In genomic region chr13:113672002-113672651, GRCh38 we compare ENCODE assay signal across 19 cellular contexts. TPM values are rescaled to one million over a fixed set of nuclear protein-coding genes. Genes with fewer than 3 reads are reported as not detected.
DNase-seq lines count a peak whose midpoint lies in the region; ATAC-seq and TF ChIP-seq lines count a peak whose summit lies in the region.
"Had no signal": no experiment of that assay in that cellular context is flagged by ENCODE, and none has a peak within 500 bp of the region (broad histone marks: within the 10 kb centered on the region; RNA-seq: fewer than 3 reads in every experiment).

No MANE protein-coding gene starts in this region.

- peaks cover 3% of the 10 kb centered on the region for H3K9me3 Mint-ChIP-seq in activated CD4-positive, alpha-beta T cell treated with anti-CD3 and anti-CD28 coated beads, Interleukin-2, amount 10 ng/mL, durations not matched to agents 7 days and 5 days
- no peaks in the 10 kb centered on the region for H3K9me3 Mint-ChIP-seq in activated CD8-positive, alpha-beta T cell treated with anti-CD3 and anti-CD28 coated beads, Interleukin-2, amount 10 ng/mL, durations not matched to agents 7 days and 5 days (ENCODE audit: insufficient read depth)
- peaks cover 0 to 4% (median 0%) of the 10 kb centered on the region in 6 donors for H3K9me3 Mint-ChIP-seq in immature natural killer cell
- peaks cover 9% of the 10 kb centered on the region for H3K9me3 Mint-ChIP-seq in MCF 10A (ENCODE audit: unreplicated experiment)
- H3K9me3 Mint-ChIP-seq: CD8-positive, alpha-beta T cell had no signal

- H3K36me3 Mint-ChIP-seq in activated CD4-positive, alpha-beta T cell treated with anti-CD3 and anti-CD28 coated beads, Interleukin-2, amount 10 ng/mL, durations not matched to agents 7 days and 5 days (ENCODE audit: low read depth) = no peaks in the 10 kb centered on the region
- peaks cover 2% of the 10 kb centered on the region for H3K36me3 Mint-ChIP-seq in activated CD8-positive, alpha-beta T cell treated with anti-CD3 and anti-CD28 coated beads, Interleukin-2, amount 10 ng/mL, durations not matched to agents 7 days and 5 days (ENCODE audit: low read depth)
- H3K36me3 Mint-ChIP-seq in immature natural killer cell (no peaks in the 10 kb centered on the region), MCF 10A (ENCODE audit: insufficient read depth, unreplicated experiment) (peaks cover 6% of the 10 kb centered on the region)
- H3K36me3 Mint-ChIP-seq: CD8-positive, alpha-beta T cell had no signal

- intact Hi-C loops in sciatic nerve (cut with DNase I) = no loop called here
- intact Hi-C loops in MCF 10A (cut with micrococcal nuclease) = no loop called here

- H3K27ac ChIP-seq in substantia nigra (ENCODE audit: low read depth, low read length, poor library complexity, severe bottlenecking) = no peak overlapping the region

- H3K27me3 Mint-ChIP-seq in activated CD4-positive, alpha-beta T cell treated with anti-CD3 and anti-CD28 coated beads, Interleukin-2, amount 10 ng/mL, durations not matched to agents 7 days and 5 days = no peaks in the 10 kb centered on the region
- H3K27me3 Mint-ChIP-seq in activated CD8-positive, alpha-beta T cell treated with anti-CD3 and anti-CD28 coated beads, Interleukin-2, amount 10 ng/mL, durations not matched to agents 7 days and 5 days (ENCODE audit: low read depth) = peaks cover 2% of the 10 kb centered on the region
- H3K27me3 Mint-ChIP-seq in immature natural killer cell (ENCODE audit: low read depth in 3 of 3) = peaks cover 4 to 7% (median 6%) of the 10 kb centered on the region in 3 donors
- H3K27me3 Mint-ChIP-seq in MCF 10A (ENCODE audit: insufficient read depth, unreplicated experiment) = no peaks in the 10 kb centered on the region

- no peak overlapping the region for H3K4me3 Mint-ChIP-seq in activated CD4-positive, alpha-beta T cell treated with anti-CD3 and anti-CD28 coated beads, Interleukin-2, amount 10 ng/mL, durations not matched to agents 7 days and 5 days
- H3K4me3 Mint-ChIP-seq in activated CD8-positive, alpha-beta T cell treated with anti-CD3 and anti-CD28 coated beads, Interleukin-2, amount 10 ng/mL, durations not matched to agents 7 days and 5 days = peak overlapping the region; percentile 13
- H3K4me3 Mint-ChIP-seq in immature natural killer cell (peak overlapping the region in 3 of 5 donors; percentile 2 to 18 (median 2)), MCF 10A (ENCODE audit: unreplicated experiment) (no peak overlapping the region)
- H3K4me3 Mint-ChIP-seq: CD8-positive, alpha-beta T cell had no signal

- POLR2A ChIA-PET in activated CD4-positive, alpha-beta T cell treated with anti-CD3 and anti-CD28 coated beads, Interleukin-2, amount 10 ng/mL, durations not matched to agents 7 days and 5 days (lab: Charles Lee) = no interaction called here
- POLR2A ChIA-PET in activated CD8-positive, alpha-beta T cell treated with anti-CD3 and anti-CD28 coated beads, Interleukin-2, amount 10 ng/mL, durations not matched to agents 7 days and 5 days (lab: Charles Lee) = no interaction called here
- POLR2A ChIA-PET in MCF 10A (lab: Yijun Ruan, JAX) = no interaction called here

- TF ChIP-seq CTCF in MCF 10A (IDR thresholded peaks at IDR 0.05; ENCODE audit: unreplicated experiment) = no peak

- no peaks in the 10 kb centered on the region for H3K4me1 Mint-ChIP-seq in activated CD4-positive, alpha-beta T cell treated with anti-CD3 and anti-CD28 coated beads, Interleukin-2, amount 10 ng/mL, durations not matched to agents 7 days and 5 days
- no peaks in the 10 kb centered on the region for H3K4me1 Mint-ChIP-seq in activated CD8-positive, alpha-beta T cell treated with anti-CD3 and anti-CD28 coated beads, Interleukin-2, amount 10 ng/mL, durations not matched to agents 7 days and 5 days (ENCODE audit: low read depth)
- H3K4me1 Mint-ChIP-seq in immature natural killer cell (peaks cover 0 to 2% of the 10 kb centered on the region in 2 donors), MCF 10A (ENCODE audit: insufficient read depth, unreplicated experiment) (no peaks in the 10 kb centered on the region)

- CTCF ChIA-PET in activated CD4-positive, alpha-beta T cell treated with anti-CD3 and anti-CD28 coated beads, Interleukin-2, amount 10 ng/mL, durations not matched to agents 7 days and 5 days (lab: Charles Lee) = interaction anchor here (1.4 kb wide), 1 partner anchor 53 kb away, joined by 4 read pairs; no protein-coding TSS in a partner anchor
- CTCF ChIA-PET in activated CD8-positive, alpha-beta T cell treated with anti-CD3 and anti-CD28 coated beads, Interleukin-2, amount 10 ng/mL, durations not matched to agents 7 days and 5 days (lab: Charles Lee) = no interaction called here
- CTCF ChIA-PET in MCF 10A (lab: Yijun Ruan, JAX) = interaction anchor here (0.6 to 1.8 kb wide), 2 partner anchors 52 to 216 kb away, joined by 3 to 8 read pairs; no protein-coding TSS in a partner anchor

- no peak for ATAC-seq in activated CD8-positive, alpha-beta T cell treated with anti-CD3 and anti-CD28 coated beads, Interleukin-2, amount 10 ng/mL, durations not matched to agents 7 days and 5 days
- peak; percentile 20 for ATAC-seq in sciatic nerve
- ATAC-seq: CD8-positive, alpha-beta T cell had no signal

- no peak for DNase-seq in activated CD4-positive, alpha-beta T cell treated with anti-CD3 and anti-CD28 coated beads, Interleukin-2, amount 10 ng/mL, durations not matched to agents 7 days and 5 days
- no peak for DNase-seq in activated CD4-positive, alpha-beta T cell treated with anti-CD3 and anti-CD28 coated beads, Interleukin-2, amount 50 U/mL, for 4 hours
- no peak for DNase-seq in activated CD8-positive, alpha-beta T cell treated with anti-CD3 and anti-CD28 coated beads, Interleukin-2, amount 10 ng/mL, durations not matched to agents 7 days and 5 days
- no peak for DNase-seq in immature natural killer cell
- no peak for DNase-seq in sciatic nerve (ENCODE audit: low spot score)
- DNase-seq in HK-2 (ENCODE audit: unreplicated experiment) = no peak
- DNase-seq in MCF 10A (ENCODE audit: unreplicated experiment) = no peak
- DNase-seq in substantia nigra (lab: John Stamatoyannopoulos, UW) = no peak
- DNase-seq: activated gamma-delta T cell; NCI-H2081; NCI-H526 treated with DMSO at 0.1 percent for 48 hours; stimulated activated CD8-positive, alpha-beta memory T cell treated with anti-CD3 and anti-CD28 coated beads, Interleukin-4, amount 100 ng/mL, for 48 hours had no signal

- BruUV-seq in MCF 10A (replicated peaks; lab: Mats Ljungman, UMichigan) = no TSS peak

- H3K27ac Mint-ChIP-seq in activated CD4-positive, alpha-beta T cell treated with anti-CD3 and anti-CD28 coated beads, Interleukin-2, amount 10 ng/mL, durations not matched to agents 7 days and 5 days = peak overlapping the region; percentile 0
- peak overlapping the region; percentile 64 for H3K27ac Mint-ChIP-seq in activated CD8-positive, alpha-beta T cell treated with anti-CD3 and anti-CD28 coated beads, Interleukin-2, amount 10 ng/mL, durations not matched to agents 7 days and 5 days
- H3K27ac Mint-ChIP-seq in immature natural killer cell = peak overlapping the region; percentile 5 to 70 (median 50)
- no peak overlapping the region for H3K27ac Mint-ChIP-seq in MCF 10A (ENCODE audit: low read depth, unreplicated experiment)
- H3K27ac Mint-ChIP-seq: CD8-positive, alpha-beta T cell had no signal

RNA-seq across cellular contexts. Expression of gene GRK1, which starts 5.1 kb away (rescaled TPM):
- under 1 TPM in 1 of 2 experiments, not detected in 1; 0.19 TPM for total RNA-seq in activated CD4-positive, alpha-beta T cell treated with anti-CD3 and anti-CD28 coated beads, Interleukin-2, amount 10 ng/mL, durations not matched to agents 7 days and 5 days
- total RNA-seq in activated CD8-positive, alpha-beta T cell treated with anti-CD3 and anti-CD28 coated beads, Interleukin-2, amount 10 ng/mL, durations not matched to agents 7 days and 5 days = under 1 TPM in 1 of 2 experiments, not detected in 1; 0.05 TPM
- not detected for polyA plus RNA-seq in immature natural killer cell
- total RNA-seq in sciatic nerve = 0.09 TPM
- total RNA-seq in MCF 10A (2022) = not detected in 2 replicates
- total RNA-seq: bronchial epithelial cell; CD8-positive, alpha-beta T cell; endothelial cell of umbilical vein; M059J; renal cortical epithelial cell had no signal
- polyA plus RNA-seq: endothelial cell of umbilical vein, keratinocyte had no signal

RNA-seq across cellular contexts. Expression of gene ATP4B, which starts 14.1 kb away (rescaled TPM):
- total RNA-seq in activated CD4-positive, alpha-beta T cell treated with anti-CD3 and anti-CD28 coated beads, Interleukin-2, amount 10 ng/mL, durations not matched to agents 7 days and 5 days = not detected
- total RNA-seq in activated CD8-positive, alpha-beta T cell treated with anti-CD3 and anti-CD28 coated beads, Interleukin-2, amount 10 ng/mL, durations not matched to agents 7 days and 5 days = not detected
- polyA plus RNA-seq in immature natural killer cell = not detected
- total RNA-seq in sciatic nerve = not detected
- total RNA-seq in MCF 10A (2022) = not detected in 2 replicates
- total RNA-seq: bronchial epithelial cell; CD8-positive, alpha-beta T cell; endothelial cell of umbilical vein; M059J; renal cortical epithelial cell; urinary bladder had no signal
- polyA plus RNA-seq: keratinocyte, urinary bladder had no signal

Comparison
In these comparisons a context has a peak if more than half of its experiments do, and no peak if none do; other contexts are left out.
1. H3K4me3 Mint-ChIP-seq: peak in activated CD8-positive, alpha-beta T cell treated with anti-CD3 and anti-CD28 coated beads, Interleukin-2, amount 10 ng/mL, durations not matched to agents 7 days and 5 days (single experiment) and immature natural killer cell (3 of 5); none in activated CD4-positive, alpha-beta T cell treated with anti-CD3 and anti-CD28 coated beads, Interleukin-2, amount 10 ng/mL, durations not matched to agents 7 days and 5 days (single experiment) and MCF 10A (single experiment).